27 cellular contexts compared by ENCODE assay signal in the genomic region with DNA sequence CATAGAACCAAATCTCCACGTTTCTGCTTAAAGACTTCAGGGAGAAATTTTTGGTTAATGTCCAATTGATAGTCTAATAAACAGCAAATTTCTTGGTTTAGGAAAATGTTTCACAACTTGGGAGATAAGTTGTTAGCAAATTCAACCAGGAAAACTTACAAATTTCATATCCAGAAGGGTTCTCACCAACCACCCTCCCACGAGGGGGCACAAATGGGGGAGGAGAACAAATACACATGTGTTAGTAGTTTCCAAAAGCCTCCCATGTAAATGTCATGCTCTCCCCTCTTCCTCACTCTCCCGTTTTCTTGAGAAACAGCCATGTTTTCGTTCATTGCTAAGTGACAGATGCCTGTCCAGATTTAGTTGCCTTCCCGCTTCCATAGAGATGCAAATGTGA. TPM values are rescaled to one million over a fixed set of nuclear protein-coding genes. Genes with fewer than 3 reads are reported as not detected.
DNase-seq lines count a peak whose midpoint lies in the region; ATAC-seq, FAIRE-seq and TF ChIP-seq lines count a peak whose summit lies in the region.
"Had no signal": no experiment of that assay in that cellular context is flagged by ENCODE, and none has a peak within 500 bp of the region (broad histone marks: within the 10 kb centered on the region; RNA-seq: fewer than 3 reads in every experiment).

No MANE protein-coding gene starts in this region.

- H3K4me3 ChIP-seq in right cardiac atrium (ENCODE audit: low read length) (no peak overlapping the region), keratinocyte (ENCODE audit: control insufficient read depth in 2 of 3, extremely low read depth in 1 of 3, insufficient read depth in 2 of 3, low read depth in 1 of 3, low read length in 3 of 3) (no peak overlapping the region)
- H3K4me3 ChIP-seq: BLaER1 had no signal

- CTCF ChIA-PET in activated naive CD4-positive, alpha-beta T cell treated with anti-CD3 and anti-CD28 coated beads for 36 hours (lab: Charles Lee), result no interaction called here

- H3K9me3 ChIP-seq in right cardiac atrium (ENCODE audit: control insufficient read depth, low read length), result no peaks in the 10 kb centered on the region
- H3K9me3 ChIP-seq in keratinocyte (ENCODE audit: control insufficient read depth, low read depth, low read length), result no peaks in the 10 kb centered on the region
- H3K9me3 ChIP-seq: BE2C, BLaER1 had no signal

- H3K79me2 ChIP-seq in keratinocyte (ENCODE audit: control insufficient read depth, insufficient read depth, low read length), result peaks cover 78% of the 10 kb centered on the region

- H3K27ac Mint-ChIP-seq in endothelial cell (ENCODE audit: unreplicated experiment), result peak overlapping the region; percentile 34
- H3K27ac Mint-ChIP-seq in activated naive CD4-positive, alpha-beta T cell treated with anti-CD3 and anti-CD28 coated beads for 36 hours, result no peak overlapping the region
- H3K27ac Mint-ChIP-seq: CD14-positive monocyte; CD4-positive, alpha-beta memory T cell; CD4-positive, CD25-positive, alpha-beta regulatory T cell; CD8-positive, alpha-beta memory T cell had no signal

- in situ Hi-C loops in G401 (cut with HindIII; ENCODE audit: low sequenced_read_pairs), result no loop called here

- peak in 2 of 3 donors; percentile 53 to 56 for DNase-seq in right cardiac atrium
- no peak for DNase-seq in cardiac septum (ENCODE audit: low spot score)
- DNase-seq in G401 (ENCODE audit: low spot score), result peak; percentile 18
- DNase-seq in endothelial cell (ENCODE audit: low spot score), result no peak
- no peak for DNase-seq in keratinocyte (ENCODE audit: low read depth, low spot score)
- DNase-seq in putamen (ENCODE audit: low spot score), result no peak
- no peak for DNase-seq in activated naive CD4-positive, alpha-beta T cell treated with anti-CD3 and anti-CD28 coated beads for 36 hours
- DNase-seq: 8988T; ACHN; BE2C; C1 segment of cervical spinal cord; CD4-positive, alpha-beta memory T cell; CD4-positive, CD25-positive, alpha-beta regulatory T cell; CD8-positive, alpha-beta memory T cell; COR-L47; DMS153; DMS53; DMS79; DND-41; EL; GF-D8 had no signal

- H3K4me1 Mint-ChIP-seq in endothelial cell (ENCODE audit: unreplicated experiment), result peaks cover 63% of the 10 kb centered on the region
- peaks cover 13% of the 10 kb centered on the region for H3K4me1 Mint-ChIP-seq in activated naive CD4-positive, alpha-beta T cell treated with anti-CD3 and anti-CD28 coated beads for 36 hours (ENCODE audit: low read depth)
- H3K4me1 Mint-ChIP-seq: CD4-positive, alpha-beta memory T cell; CD4-positive, CD25-positive, alpha-beta regulatory T cell; CD8-positive, alpha-beta memory T cell had no signal

- no peak overlapping the region for H2AFZ ChIP-seq in keratinocyte (ENCODE audit: control insufficient read depth, low read length)

- H3K4me1 ChIP-seq in right cardiac atrium (ENCODE audit: control insufficient read depth, insufficient read depth, low read length) (no peaks in the 10 kb centered on the region), keratinocyte (ENCODE audit: control insufficient read depth, extremely low read depth, insufficient read depth, low read length) (peaks cover 33% of the 10 kb centered on the region)
- H3K4me1 ChIP-seq: BE2C, BLaER1 had no signal

- peaks cover 3% of the 10 kb centered on the region for H3K27me3 Mint-ChIP-seq in endothelial cell (ENCODE audit: unreplicated experiment)
- H3K27me3 Mint-ChIP-seq in activated naive CD4-positive, alpha-beta T cell treated with anti-CD3 and anti-CD28 coated beads for 36 hours (ENCODE audit: low read depth), result peaks cover 35% of the 10 kb centered on the region

- dilution Hi-C loops in keratinocyte (cut with MboI; ENCODE audit: extremely low pct_ligation_motif_present, low sequenced_read_pairs), result no loop called here

- H3K27ac ChIP-seq in right cardiac atrium (ENCODE audit: low read length) (no peak overlapping the region), keratinocyte (ENCODE audit: control insufficient read depth, insufficient read depth, low read length) (no peak overlapping the region)
- H3K27ac ChIP-seq: BLaER1 had no signal

- WGBS in right cardiac atrium, result 65% methylated on average over 5 of the region's 5 CpGs

- FAIRE-seq in keratinocyte (lab: Jason Lieb, UNC), result peak; percentile 17
- FAIRE-seq: A204.1, G401.6, GM12891, GM19239 had no signal

- H3K9me1 ChIP-seq in keratinocyte (ENCODE audit: control insufficient read depth, extremely low read depth, insufficient read depth, low read length), result no peaks in the 10 kb centered on the region

- no peaks in the 10 kb centered on the region for H3K27me3 ChIP-seq in right cardiac atrium (ENCODE audit: control insufficient read depth, insufficient read depth)
- no peaks in the 10 kb centered on the region for H3K27me3 ChIP-seq in keratinocyte (ENCODE audit: control insufficient read depth, extremely low read depth, insufficient read depth, low read length)
- H3K27me3 ChIP-seq: BE2C, BLaER1 had no signal

- intact Hi-C loops in right cardiac atrium (cut with DNase I), result loop anchor here in 1 of 4 donors (10.0 kb wide), 1 partner anchor 111 kb away; no protein-coding TSS in a partner anchor
- intact Hi-C loops in cardiac septum (cut with DNase I), result no loop called here
- intact Hi-C loops in activated naive CD4-positive, alpha-beta T cell treated with anti-CD3 and anti-CD28 coated beads for 36 hours (cut with micrococcal nuclease), result no loop called here

- H3K36me3 Mint-ChIP-seq in endothelial cell (ENCODE audit: low read depth, unreplicated experiment), result peaks cover 7% of the 10 kb centered on the region
- no peaks in the 10 kb centered on the region for H3K36me3 Mint-ChIP-seq in activated naive CD4-positive, alpha-beta T cell treated with anti-CD3 and anti-CD28 coated beads for 36 hours (ENCODE audit: low read depth)
- H3K36me3 Mint-ChIP-seq: CD14-positive monocyte; CD4-positive, alpha-beta memory T cell; CD4-positive, CD25-positive, alpha-beta regulatory T cell; CD8-positive, alpha-beta memory T cell had no signal

- no peak for ATAC-seq in right cardiac atrium

- no peaks in the 10 kb centered on the region for H3K36me3 ChIP-seq in keratinocyte (ENCODE audit: control insufficient read depth in 2 of 2, extremely low read depth in 1 of 2, insufficient read depth in 2 of 2, low read length in 2 of 2)
- H3K36me3 ChIP-seq: BE2C, BLaER1 had no signal

- no peaks in the 10 kb centered on the region for H4K20me1 ChIP-seq in keratinocyte (ENCODE audit: control insufficient read depth, extremely low read depth, insufficient read depth, low read length)
- H4K20me1 ChIP-seq: BLaER1 had no signal

- no peaks in the 10 kb centered on the region for H3K9me3 Mint-ChIP-seq in endothelial cell (ENCODE audit: unreplicated experiment)
- peaks cover 3% of the 10 kb centered on the region for H3K9me3 Mint-ChIP-seq in activated naive CD4-positive, alpha-beta T cell treated with anti-CD3 and anti-CD28 coated beads for 36 hours

- no peak for TF ChIP-seq CTCF in endothelial cell (IDR thresholded peaks at IDR 0.05; ENCODE audit: unreplicated experiment)
- no peak for TF ChIP-seq CTCF in keratinocyte (optimal IDR thresholded peaks at IDR 0.05 in 1 of 3, IDR thresholded peaks at IDR 0.05 in 1 of 3, conservative IDR thresholded peaks at IDR 0.05 in 1 of 3; ENCODE audit: extremely low read depth in 1 of 3, insufficient read depth in 2 of 3, low read length in 3 of 3)

- no peak overlapping the region for H3K4me3 Mint-ChIP-seq in endothelial cell (ENCODE audit: unreplicated experiment)
- H3K4me3 Mint-ChIP-seq in activated naive CD4-positive, alpha-beta T cell treated with anti-CD3 and anti-CD28 coated beads for 36 hours, result no peak overlapping the region
- H3K4me3 Mint-ChIP-seq: CD14-positive monocyte; CD4-positive, alpha-beta memory T cell; CD4-positive, CD25-positive, alpha-beta regulatory T cell; CD8-positive, alpha-beta memory T cell had no signal

- H3K4me2 ChIP-seq in keratinocyte (ENCODE audit: control insufficient read depth, extremely low read depth, insufficient read depth, low read depth, low read length), result no peak overlapping the region
- H3K4me2 ChIP-seq: BLaER1 had no signal

- no peak overlapping the region for H3K9ac ChIP-seq in keratinocyte (ENCODE audit: control insufficient read depth, extremely low read depth, insufficient read depth, low read length)
- H3K9ac ChIP-seq: BLaER1 had no signal

RNA-seq across cellular contexts. Expression of gene DOCK4, which starts 10.5 kb away (rescaled TPM):
- total RNA-seq in right cardiac atrium (10 to 100 TPM; 13.5 to 19.9 (median 16.5) TPM), cardiac septum (18.5 TPM), endothelial cell (ENCODE audit: unreplicated experiment) (99.2 TPM)
- polyA plus RNA-seq in right cardiac atrium (5.7 TPM), keratinocyte (6.2 to 18.9 TPM (median 13.9 TPM) in 3 replicates)
- 0.07 TPM in 1 of 2 replicates, not detected in the other for total RNA-seq in G401 (2014; rRNA removed; shearing (Covaris generic))
- polyA plus RNA-seq in keratinocyte (2011; ENCODE audit: low read depth), result 11.2 TPM
- 5.1 and 6.2 TPM in 2 replicates for polyA plus RNA-seq in keratinocyte (2011; cell fraction: cytosol; rRNA removed)
- 15.0 and 20.8 TPM in 2 replicates for polyA plus RNA-seq in keratinocyte (2011; cell fraction: nucleus; rRNA removed)
- 1.5 and 12.2 TPM in 2 replicates for polyA plus RNA-seq in keratinocyte (2012; ENCODE audit: low replicate concordance)
- polyA minus RNA-seq in keratinocyte, result 16.6 to 61.7 TPM (median 17.1 TPM) in 3 replicates
- polyA minus RNA-seq in keratinocyte (2011; cell fraction: cytosol; rRNA and poly(A)+ RNA removed), result 10.4 TPM
- 31.2 and 76.5 TPM in 2 replicates for polyA minus RNA-seq in keratinocyte (2011; cell fraction: nucleus; rRNA and poly(A)+ RNA removed)
- total RNA-seq in activated naive CD4-positive, alpha-beta T cell treated with anti-CD3 and anti-CD28 coated beads for 36 hours, result under 1 TPM; 0.43 to 0.62 TPM
- polyA plus RNA-seq: CD4-positive, CD25-positive, alpha-beta regulatory T cell; CD8-positive, alpha-beta memory T cell had no signal

RNA-seq across cellular contexts. Expression of gene ZNF277, which starts 10.8 kb away (rescaled TPM):
- total RNA-seq in right cardiac atrium (10 to 100 TPM; 17.1 to 22.4 (median 18.4) TPM), cardiac septum (16.3 TPM), endothelial cell (ENCODE audit: unreplicated experiment) (26.1 TPM)
- polyA plus RNA-seq in right cardiac atrium (11.9 TPM), keratinocyte (13.2 to 20.2 TPM (median 14.3 TPM) in 3 replicates)
- 20.7 and 53.1 TPM in 2 replicates for total RNA-seq in G401 (2014; rRNA removed; shearing (Covaris generic))
- 53.8 TPM for polyA plus RNA-seq in keratinocyte (2011; ENCODE audit: low read depth)
- polyA plus RNA-seq in keratinocyte (2011; cell fraction: cytosol; rRNA removed), result 14.5 and 21.6 TPM in 2 replicates
- polyA plus RNA-seq in keratinocyte (2011; cell fraction: nucleus; rRNA removed), result 7.5 and 11.5 TPM in 2 replicates
- 15.4 and 28.9 TPM in 2 replicates for polyA plus RNA-seq in keratinocyte (2012; ENCODE audit: low replicate concordance)
- polyA minus RNA-seq in keratinocyte, result 0.98 to 20.5 TPM (median 13.2 TPM) in 3 replicates
- 30.3 TPM for polyA minus RNA-seq in keratinocyte (2011; cell fraction: cytosol; rRNA and poly(A)+ RNA removed)
- 13.2 and 19.5 TPM in 2 replicates for polyA minus RNA-seq in keratinocyte (2011; cell fraction: nucleus; rRNA and poly(A)+ RNA removed)
- 10 to 100 TPM; 27.0 to 28.2 TPM for total RNA-seq in activated naive CD4-positive, alpha-beta T cell treated with anti-CD3 and anti-CD28 coated beads for 36 hours

Comparison
In these comparisons a context has a peak if more than half of its experiments do, and no peak if none do; other contexts are left out.
1. DNase-seq: peak in right cardiac atrium (2 of 3) and G401 (single experiment); none in cardiac septum (single experiment), endothelial cell (single experiment), keratinocyte (single experiment), putamen (single experiment) and activated naive CD4-positive, alpha-beta T cell treated with anti-CD3 and anti-CD28 coated beads for 36 hours (single experiment).
2. RNA of gene DOCK4, which starts 10.5 kb away (total RNA-seq): 99.2 TPM in endothelial cell (single experiment), 18.5 TPM in cardiac septum (single experiment) and 13.5 to 19.9 TPM in right cardiac atrium; 0.43 to 0.62 TPM in activated naive CD4-positive, alpha-beta T cell treated with anti-CD3 and anti-CD28 coated beads for 36 hours and 0.07 TPM in G401; every median in the first group is over 4 times any median in the second.